In genomic region chr18:56702946-56703345, GRCh38 we compare ENCODE assay signal across 8 cellular contexts. TPM values are rescaled to one million over a fixed set of nuclear protein-coding genes. Genes with fewer than 3 reads are reported as not detected.
DNase-seq lines count a peak whose midpoint lies in the region; ATAC-seq and TF ChIP-seq lines count a peak whose summit lies in the region.

No MANE protein-coding gene starts in this region.

- H3K27ac ChIP-seq in PC-9 (no peak overlapping the region), coronary artery (no peak overlapping the region)

- intact Hi-C loops in PC-9 (cut with micrococcal nuclease; ENCODE audit: unreplicated experiment) = loop anchor here (5.0 kb wide), 1 partner anchor 744 kb away; no protein-coding TSS in a partner anchor

- no peaks in the 10 kb centered on the region for H3K36me3 ChIP-seq in PC-9 (ENCODE audit: low read depth)

- no peak overlapping the region for H3K4me2 ChIP-seq in PC-9

- no peaks in the 10 kb centered on the region for H4K20me1 ChIP-seq in PC-9 (ENCODE audit: insufficient read depth)

- no peaks in the 10 kb centered on the region for H3K79me2 ChIP-seq in PC-9 (ENCODE audit: low read depth)

- peak; percentile 7 for DNase-seq in activated gamma-delta T cell treated with Interleukin-2 at 50 U/mL for 16 hours
- no peak for DNase-seq in activated gamma-delta T cell (lab: John Stamatoyannopoulos, UW)
- peak; percentile 26 for DNase-seq in HuH-7 (ENCODE audit: low spot score)
- peak in 1 of 2 experiments; percentile 1 for DNase-seq in PC-9
- DNase-seq in epithelial cell of esophagus (ENCODE audit: low read depth) = peak; percentile 60
- DNase-seq in pons (ENCODE audit: low spot score) = peak; percentile 66
- no peak for DNase-seq in coronary artery (ENCODE audit: low spot score)

- H3K4me3 ChIP-seq in PC-9 (no peak overlapping the region), epithelial cell of esophagus (ENCODE audit: low read length) (no peak overlapping the region), coronary artery (no peak overlapping the region)

- 0 out of 2 replicates have a peak, but pooled peaks cover 7% of the 10 kb centered on the region for H3F3A ChIP-seq in PC-9 (ENCODE audit: insufficient read depth, low read depth)

- CTCF ChIA-PET in PC-9 (lab: Charles Lee) = interaction anchor here (0.6 kb wide), 1 partner anchor 1336 kb away, joined by 4 read pairs; no protein-coding TSS in a partner anchor

- ATAC-seq in HG03457 (IDR thresholded peaks at IDR 0.05; ENCODE audit: unreplicated experiment) = no peak

- BruUV-seq in PC-9 (replicated peaks; lab: Mats Ljungman, UMichigan) = no TSS peak

- no peaks in the 10 kb centered on the region for H3K9me2 ChIP-seq in PC-9 (ENCODE audit: insufficient read depth)

- H3K27me3 ChIP-seq in PC-9 (ENCODE audit: insufficient read depth, low read depth) = no peaks in the 10 kb centered on the region

- H3K4me1 ChIP-seq in PC-9 (replicated peaks; ENCODE audit: insufficient read depth) = no peaks in the 10 kb centered on the region

- TF ChIP-seq CTCF in PC-9 (conservative IDR thresholded peaks at IDR 0.05) = peak; percentile 71
- TF ChIP-seq CTCF in epithelial cell of esophagus (IDR thresholded peaks at IDR 0.05; ENCODE audit: insufficient read depth, low read depth, low read length, missing control alignments) = peak; percentile 47
- TF ChIP-seq CTCF in coronary artery (IDR thresholded peaks at IDR 0.05) = no peak

- H2AFZ ChIP-seq in PC-9 = no peak overlapping the region

- POLR2A ChIA-PET in PC-9 (lab: Charles Lee; ENCODE audit: unreplicated experiment) = interaction anchor here (0.7 kb wide), 1 partner anchor 1644 kb away, joined by 4 read pairs; no protein-coding TSS in a partner anchor

- no peaks in the 10 kb centered on the region for H3K9me3 ChIP-seq in PC-9 (ENCODE audit: insufficient read depth, low read depth)

RNA-seq across cellular contexts. Expression of gene WDR7, which starts 51.8 kb away (rescaled TPM):
- 5.9 and 7.7 TPM in 2 replicates for total RNA-seq in PC-9 (2021)

Comparison
In these comparisons a context has a peak if more than half of its experiments do, and no peak if none do; other contexts are left out.
1. DNase-seq: peak in activated gamma-delta T cell treated with Interleukin-2 at 50 U/mL for 16 hours (single experiment), HuH-7 (single experiment), epithelial cell of esophagus (single experiment) and pons (single experiment); none in activated gamma-delta T cell (single experiment) and coronary artery (single experiment).